ENCODE assay signal across 8 cellular contexts in the genomic region with DNA sequence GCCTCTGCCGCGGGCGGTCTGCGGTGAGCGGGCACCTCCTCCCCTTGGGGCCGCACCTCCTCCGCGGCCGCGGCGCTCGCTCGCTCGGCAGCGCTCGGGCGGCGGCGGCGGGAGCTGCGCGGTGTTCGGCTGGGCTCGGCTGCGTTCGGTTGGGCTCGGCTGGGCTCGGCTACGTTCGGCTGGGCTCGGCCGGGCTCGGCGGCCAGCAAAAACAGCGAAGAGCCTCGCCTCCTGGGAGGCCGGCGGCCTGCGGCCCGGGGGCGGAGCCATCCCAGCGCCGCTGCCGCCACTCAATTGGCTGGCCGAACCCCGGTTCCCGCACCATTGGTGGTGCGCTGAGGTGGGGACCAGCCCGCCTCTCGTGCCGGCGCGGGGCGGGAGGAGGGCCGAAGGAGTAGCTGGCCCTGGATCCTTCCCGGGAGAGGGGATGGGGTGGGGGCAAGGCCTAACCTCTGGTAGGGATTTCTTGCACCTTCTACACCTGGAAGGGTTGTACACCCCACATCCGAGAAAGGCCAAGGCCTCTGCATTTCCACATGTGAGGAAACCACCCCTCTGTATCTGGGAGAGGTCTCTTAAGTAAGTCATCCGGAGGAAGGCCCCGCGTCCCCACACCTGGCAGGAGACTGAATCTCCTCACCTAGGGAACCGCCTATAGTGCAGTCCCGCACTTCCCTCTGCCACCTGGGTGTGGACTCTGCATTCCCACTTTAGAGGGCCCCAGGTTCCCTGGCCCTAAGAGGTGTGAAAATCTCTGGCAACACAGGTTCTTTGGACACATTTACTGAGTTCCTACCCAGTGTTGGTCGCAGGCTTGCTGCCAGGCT. TPM values are rescaled to one million over a fixed set of nuclear protein-coding genes. Genes with fewer than 3 reads are reported as not detected.
DNase-seq lines count a peak whose midpoint lies in the region; ATAC-seq and TF ChIP-seq lines count a peak whose summit lies in the region.

A gene (minus strand): TSS at position 20 of the 827 bp plus-strand sequence. CDS start 1,295 bp downstream, outside the sequence.

- H3K27ac ChIP-seq in HUES64 (ENCODE audit: low read depth, low read length), result no peak within 1 kb of the TSS
- H3K27ac ChIP-seq in mucosa of rectum (ENCODE audit: low read depth in 2 of 2, low read length in 2 of 2), result peak within 1 kb of the TSS in 1 of 2 donors; percentile 48

- peaks cover 29% of the 10 kb centered on the region for H3K4me1 Mint-ChIP-seq in activated T-cell treated with anti-CD3 and anti-CD28 coated beads, Interleukin-2, amount 50 U/mL, for 24 hours (ENCODE audit: low read depth)

- H3K27me3 ChIP-seq in HUES64 (ENCODE audit: insufficient read depth, low read length), result peaks cover 41% of the 10 kb centered on the region
- peaks cover 0 to 6% of the 10 kb centered on the region in 2 donors for H3K27me3 ChIP-seq in mucosa of rectum (ENCODE audit: control insufficient read depth in 2 of 2, insufficient read depth in 2 of 2, low read length in 2 of 2)

- H3K4me3 ChIP-seq in HUES64 (ENCODE audit: low read length) (peak within 1 kb of the TSS; percentile 55), mucosa of rectum (ENCODE audit: low read length in 2 of 2) (peak within 1 kb of the TSS; percentile 57 to 62)

- no peaks in the 10 kb centered on the region for H3K9me3 ChIP-seq in HUES64 (ENCODE audit: insufficient read depth, low read depth, low read length)
- H3K9me3 ChIP-seq in mucosa of rectum (ENCODE audit: control insufficient read depth in 2 of 2, low read length in 2 of 2), result no peaks in the 10 kb centered on the region

- peaks cover 17% of the 10 kb centered on the region for H3K27me3 Mint-ChIP-seq in activated T-cell treated with anti-CD3 and anti-CD28 coated beads, Interleukin-2, amount 50 U/mL, for 24 hours

- no peaks in the 10 kb centered on the region for H3K9me3 Mint-ChIP-seq in activated T-cell treated with anti-CD3 and anti-CD28 coated beads, Interleukin-2, amount 50 U/mL, for 24 hours

- H3K4me1 ChIP-seq in HUES64 (ENCODE audit: insufficient read depth, low read length) (peaks cover 4% of the 10 kb centered on the region), mucosa of rectum (ENCODE audit: control insufficient read depth in 2 of 2, insufficient read depth in 2 of 2, low read length in 2 of 2) (peaks cover 0 to 9% of the 10 kb centered on the region in 2 donors)

- no peak for TF ChIP-seq POLR2A in erythroblast (IDR thresholded peaks at IDR 0.05; ENCODE audit: low read length)

- peak within 1 kb of the TSS; percentile 30 for H3K27ac Mint-ChIP-seq in activated T-cell treated with anti-CD3 and anti-CD28 coated beads, Interleukin-2, amount 50 U/mL, for 24 hours

- H3K36me3 ChIP-seq in HUES64 (ENCODE audit: insufficient read depth, low read length) (no peaks in the 10 kb centered on the region), mucosa of rectum (ENCODE audit: control insufficient read depth in 2 of 2, insufficient read depth in 2 of 2, low read length in 2 of 2) (no peaks in the 10 kb centered on the region)

- peak within 1 kb of the TSS; percentile 50 for H3K9ac ChIP-seq in HUES64 (ENCODE audit: low read depth, low read length)
- peak within 1 kb of the TSS; percentile 15 to 61 for H3K9ac ChIP-seq in mucosa of rectum (ENCODE audit: low read depth in 1 of 2, low read length in 2 of 2)

- peak within 1 kb of the TSS; percentile 61 for H3K4me3 Mint-ChIP-seq in activated T-cell treated with anti-CD3 and anti-CD28 coated beads, Interleukin-2, amount 50 U/mL, for 24 hours

- 5% methylated on average over 63 of the region's 63 CpGs for WGBS in HUES64

- DNase-seq in COLO829 (ENCODE audit: low spot score) (peak; percentile 91), OCI-M1 (lab: John Stamatoyannopoulos, UW) (peak; percentile 94), erythroblast (lab: John Stamatoyannopoulos, UW) (peak; percentile 91 to 96)
- peak; percentile 97 for DNase-seq in activated T-cell treated with anti-CD3 and anti-CD28 coated beads, Interleukin-2, amount 50 U/mL, for 24 hours
- DNase-seq in stimulated activated CD8-positive, alpha-beta memory T cell treated with anti-CD3 and anti-CD28 coated beads, Interleukin-4, amount 100 ng/mL, for 1 hour (ENCODE audit: low read depth in 2 of 2, low spot score in 1 of 2), result peak; percentile 76 to 79

- peak; percentile 92 for ATAC-seq in GM21515 (IDR thresholded peaks at IDR 0.05; ENCODE audit: unreplicated experiment)

- no peaks in the 10 kb centered on the region for H3K36me3 Mint-ChIP-seq in activated T-cell treated with anti-CD3 and anti-CD28 coated beads, Interleukin-2, amount 50 U/mL, for 24 hours (ENCODE audit: low read depth)

RNA-seq across cellular contexts. Expression of the gene that starts here (rescaled TPM):
- 17.5 TPM for polyA plus RNA-seq in HUES64 (2013, experiment 1 of 2)
- 19.8 TPM for polyA plus RNA-seq in HUES64 (2013, experiment 2 of 2)
